In genomic region chr11:116793476-116794096, GRCh38 we compare ENCODE assay signal across 1 cellular context.
TF ChIP-seq lines count a peak whose summit lies in the region.

No MANE protein-coding gene starts in this region.

TF ChIP-seq in endothelial cell of umbilical vein, 7 proteins besides CTCF, POLR2A, EP300 and RAD21:
- TF ChIP-seq EZH2 (IDR thresholded peaks at IDR 0.05; ENCODE audit: borderline replicate concordance, low read depth, low read length, severe bottlenecking) (no peak), GATA2 (IDR thresholded peaks at IDR 0.05; ENCODE audit: insufficient read depth, insufficient read length, low read depth, low read length) (no peak), MAX (IDR thresholded peaks at IDR 0.05; ENCODE audit: insufficient read depth, insufficient read length) (no peak), JUN (IDR thresholded peaks at IDR 0.05; ENCODE audit: borderline replicate concordance, insufficient read depth, insufficient read length, low read depth) (no peak), MYC (IDR thresholded peaks at IDR 0.05; ENCODE audit: low read depth, low read length) (no peak), POLR2AphosphoS5 (IDR thresholded peaks at IDR 0.05; ENCODE audit: insufficient read depth, low read depth, low read length) (no peak), FOS (IDR thresholded peaks at IDR 0.05; ENCODE audit: borderline replicate concordance, insufficient read depth, low read length) (no peak)
